ENCODE assay signal across 8 cellular contexts in the genomic region with DNA sequence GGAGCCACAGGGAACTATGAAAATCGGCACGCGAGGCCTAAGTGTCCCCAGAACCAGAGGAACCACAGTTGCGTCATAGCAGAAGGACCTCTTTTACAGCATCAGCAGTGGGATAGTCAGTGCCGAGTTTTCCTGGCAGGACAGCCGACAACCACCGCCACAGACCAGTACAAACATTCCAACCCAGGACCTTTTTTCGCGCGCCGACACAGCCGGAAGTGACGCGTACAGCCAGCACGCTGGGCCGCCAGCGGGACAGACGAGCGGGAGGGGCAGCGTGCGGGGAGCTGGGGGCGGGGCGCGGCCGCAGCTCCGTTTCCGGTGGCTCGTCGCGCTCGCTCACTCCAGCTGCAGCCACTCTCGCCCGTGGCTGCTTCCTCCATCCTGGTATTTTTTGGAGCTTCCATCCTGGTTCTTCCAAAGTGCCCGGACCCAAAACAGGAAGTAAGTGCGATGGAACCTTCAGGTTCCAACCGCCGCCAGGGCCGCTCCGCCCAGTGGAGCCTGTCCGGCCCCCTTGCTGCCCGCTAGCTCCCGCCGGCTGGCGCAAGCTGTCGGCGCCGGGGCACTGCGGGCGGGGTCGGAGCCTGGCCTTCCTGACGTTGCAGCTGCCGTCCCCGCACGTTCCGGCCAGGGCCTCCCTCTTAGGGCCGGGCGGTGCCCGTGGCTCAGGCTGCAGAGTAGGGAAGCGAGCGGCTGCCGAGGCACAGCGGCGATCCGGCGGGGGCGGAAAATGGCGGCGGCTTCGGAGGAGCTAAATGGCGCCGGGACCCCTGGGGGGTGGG. TPM values are rescaled to one million over a fixed set of nuclear protein-coding genes. Genes with fewer than 3 reads are reported as not detected.
A peak's percentile ranks its signal among the peaks of the same experiment; 100 is the strongest.
DNase-seq lines count a peak whose midpoint lies in the region; ATAC-seq and TF ChIP-seq lines count a peak whose summit lies in the region.

A gene with protein sequence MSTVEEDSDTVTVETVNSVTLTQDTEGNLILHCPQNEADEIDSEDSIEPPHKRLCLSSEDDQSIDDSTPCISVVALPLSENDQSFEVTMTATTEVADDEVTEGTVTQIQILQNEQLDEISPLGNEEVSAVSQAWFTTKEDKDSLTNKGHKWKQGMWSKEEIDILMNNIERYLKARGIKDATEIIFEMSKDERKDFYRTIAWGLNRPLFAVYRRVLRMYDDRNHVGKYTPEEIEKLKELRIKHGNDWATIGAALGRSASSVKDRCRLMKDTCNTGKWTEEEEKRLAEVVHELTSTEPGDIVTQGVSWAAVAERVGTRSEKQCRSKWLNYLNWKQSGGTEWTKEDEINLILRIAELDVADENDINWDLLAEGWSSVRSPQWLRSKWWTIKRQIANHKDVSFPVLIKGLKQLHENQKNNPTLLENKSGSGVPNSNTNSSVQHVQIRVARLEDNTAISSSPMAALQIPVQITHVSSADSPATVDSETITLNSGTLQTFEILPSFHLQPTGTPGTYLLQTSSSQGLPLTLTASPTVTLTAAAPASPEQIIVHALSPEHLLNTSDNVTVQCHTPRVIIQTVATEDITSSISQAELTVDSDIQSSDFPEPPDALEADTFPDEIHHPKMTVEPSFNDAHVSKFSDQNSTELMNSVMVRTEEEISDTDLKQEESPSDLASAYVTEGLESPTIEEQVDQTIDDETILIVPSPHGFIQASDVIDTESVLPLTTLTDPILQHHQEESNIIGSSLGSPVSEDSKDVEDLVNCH (plus strand): TSS at position 342 of the 785 bp plus-strand sequence. CDS start 12,489 bp downstream, outside the sequence.

- H3K9me3 Mint-ChIP-seq in activated naive CD8-positive, alpha-beta T cell treated with anti-CD3 and anti-CD28 coated beads, Interleukin-2, amount 10 ng/mL, durations not matched to agents 7 days and 5 days = no peaks in the 10 kb centered on the region

- intact Hi-C loops in Right ventricle myocardium inferior (cut with DNase I) (loop anchor here (5.0 to 10.0 kb wide), 4 partner anchors 65 to 722 kb away; a partner anchor contains a TSS), ovary (cut with DNase I) (loop anchor here in 2 of 4 donors (5.0 to 10.0 kb wide), 2 partner anchors 62 to 70 kb away; a partner anchor contains a TSS), thyroid gland (cut with DNase I) (loop anchor here (5.0 kb wide), 1 partner anchor 80 kb away; no protein-coding TSS in a partner anchor)

- no peaks in the 10 kb centered on the region for H3K27me3 Mint-ChIP-seq in activated naive CD8-positive, alpha-beta T cell treated with anti-CD3 and anti-CD28 coated beads, Interleukin-2, amount 10 ng/mL, durations not matched to agents 7 days and 5 days

- H3K9me3 ChIP-seq in SU-DHL-6 (ENCODE audit: insufficient read depth, low read length) (no peaks in the 10 kb centered on the region), ovary (no peaks in the 10 kb centered on the region), thyroid gland (no peaks in the 10 kb centered on the region)

- H3K27ac ChIP-seq in SU-DHL-6 (ENCODE audit: low read depth, low read length) = peak within 1 kb of the TSS; percentile 83
- peak within 1 kb of the TSS; percentile 92 to 96 for H3K27ac ChIP-seq in ovary
- peak within 1 kb of the TSS; percentile 96 to 99 (median 99) for H3K27ac ChIP-seq in thyroid gland

- H3F3A ChIP-seq in SU-DHL-6 (ENCODE audit: insufficient read depth) = peaks cover 23% of the 10 kb centered on the region

- no peak for TF ChIP-seq CTCF in SU-DHL-6 (IDR thresholded peaks at IDR 0.05; ENCODE audit: insufficient read depth, low read length, poor library complexity, severe bottlenecking)
- peak in 1 of 3 donors; percentile 24 for TF ChIP-seq CTCF in ovary (IDR thresholded peaks at IDR 0.05)
- TF ChIP-seq CTCF in thyroid gland (IDR thresholded peaks at IDR 0.05) = peak in 2 of 6 experiments; percentile 7 to 23

- peak within 1 kb of the TSS; percentile 92 for H2AFZ ChIP-seq in SU-DHL-6 (ENCODE audit: low read depth, low read length, severe bottlenecking)

- H3K4me3 Mint-ChIP-seq in activated naive CD8-positive, alpha-beta T cell treated with anti-CD3 and anti-CD28 coated beads, Interleukin-2, amount 10 ng/mL, durations not matched to agents 7 days and 5 days = peak within 1 kb of the TSS; percentile 92

- WGBS in ovary, 3 donors = 0 to 1% (median 0%) methylated on average over 67 to 71 of the region's 71 CpGs
- 0% methylated on average over 22 to 27 of the region's 71 CpGs for WGBS in thyroid gland, 2 donors

- TF ChIP-seq POLR2A in GM10847 (IDR thresholded peaks at IDR 0.05; ENCODE audit: extremely low read depth, insufficient read length) (peak; percentile 79), ovary (IDR thresholded peaks at IDR 0.05) (peak; percentile 63), thyroid gland (IDR thresholded peaks at IDR 0.05) (peak in 1 of 2 donors; percentile 87)

- H3K36me3 ChIP-seq in SU-DHL-6 (ENCODE audit: low read length) (peaks cover 37% of the 10 kb centered on the region), ovary (no peaks in the 10 kb centered on the region), thyroid gland (no peaks in the 10 kb centered on the region)

- peak within 1 kb of the TSS; percentile 95 for H3K4me2 ChIP-seq in SU-DHL-6 (ENCODE audit: low read depth, low read length, poor library complexity, severe bottlenecking)

- H3K36me3 Mint-ChIP-seq in activated naive CD8-positive, alpha-beta T cell treated with anti-CD3 and anti-CD28 coated beads, Interleukin-2, amount 10 ng/mL, durations not matched to agents 7 days and 5 days = peaks cover 16% of the 10 kb centered on the region

- peak; percentile 77 for DNase-seq in NCI-H128 (lab: John Stamatoyannopoulos, UW; ENCODE audit: unreplicated experiment)
- peak; percentile 87 for DNase-seq in activated naive CD8-positive, alpha-beta T cell treated with anti-CD3 and anti-CD28 coated beads, Interleukin-2, amount 10 ng/mL, durations not matched to agents 7 days and 5 days
- DNase-seq in Right ventricle myocardium inferior (ENCODE audit: missing footprints) = peak; percentile 97
- DNase-seq in ovary = peak; percentile 92 to 97 (median 94)
- DNase-seq in thyroid gland = peak; percentile 95

- H3K9ac ChIP-seq in SU-DHL-6 (ENCODE audit: low read length) = peak within 1 kb of the TSS; percentile 93

- peak within 1 kb of the TSS; percentile 88 for H3K4me3 ChIP-seq in SU-DHL-6 (ENCODE audit: insufficient read depth, low read length, poor library complexity, severe bottlenecking)
- H3K4me3 ChIP-seq in ovary = peak within 1 kb of the TSS; percentile 97
- H3K4me3 ChIP-seq in thyroid gland (replicated peaks in 1 of 3) = peak within 1 kb of the TSS; percentile 35 to 90 (median 52)

- TF ChIP-seq EP300 in ovary (IDR thresholded peaks at IDR 0.05) = peak; percentile 8

- no peaks in the 10 kb centered on the region for H3K4me1 ChIP-seq in ovary (ENCODE audit: insufficient read depth)
- peaks cover 42 to 48% of the 10 kb centered on the region in 2 donors for H3K4me1 ChIP-seq in thyroid gland

- peaks cover 51% of the 10 kb centered on the region for H3K79me2 ChIP-seq in SU-DHL-6 (ENCODE audit: insufficient read depth, low read length)

- peaks cover 37% of the 10 kb centered on the region for H4K20me1 ChIP-seq in SU-DHL-6 (ENCODE audit: low read depth, low read length)

- ATAC-seq in HG02678 (IDR thresholded peaks at IDR 0.05; ENCODE audit: unreplicated experiment) (peak; percentile 85), Right ventricle myocardium inferior (peak; percentile 98)
- ATAC-seq in activated naive CD8-positive, alpha-beta T cell treated with anti-CD3 and anti-CD28 coated beads, Interleukin-2, amount 10 ng/mL, durations not matched to agents 7 days and 5 days (ENCODE audit: low read depth) = peak; percentile 86

- no peaks in the 10 kb centered on the region for H3K9me2 ChIP-seq in SU-DHL-6 (replicated peaks; ENCODE audit: insufficient read depth, low read length)

- H3K27ac Mint-ChIP-seq in activated naive CD8-positive, alpha-beta T cell treated with anti-CD3 and anti-CD28 coated beads, Interleukin-2, amount 10 ng/mL, durations not matched to agents 7 days and 5 days = peak within 1 kb of the TSS; percentile 92

- H3K27me3 ChIP-seq in SU-DHL-6 (ENCODE audit: low read length) (no peaks in the 10 kb centered on the region), ovary (no peaks in the 10 kb centered on the region), thyroid gland (no peaks in the 10 kb centered on the region)

- peaks cover 29% of the 10 kb centered on the region for H3K4me1 Mint-ChIP-seq in activated naive CD8-positive, alpha-beta T cell treated with anti-CD3 and anti-CD28 coated beads, Interleukin-2, amount 10 ng/mL, durations not matched to agents 7 days and 5 days

- POLR2A ChIA-PET in activated naive CD8-positive, alpha-beta T cell treated with anti-CD3 and anti-CD28 coated beads, Interleukin-2, amount 10 ng/mL, durations not matched to agents 7 days and 5 days (lab: Charles Lee) = interaction anchor here (0.7 to 3.8 kb wide), 14 partner anchors 8 to 1067 kb away, joined by 3 to 119 read pairs (median 4); a partner anchor contains a TSS

RNA-seq across cellular contexts. Expression of the gene that starts here (rescaled TPM):
- 100 to 1,000 TPM; 131 to 137 TPM for total RNA-seq in activated naive CD8-positive, alpha-beta T cell treated with anti-CD3 and anti-CD28 coated beads, Interleukin-2, amount 10 ng/mL, durations not matched to agents 7 days and 5 days
- total RNA-seq in Right ventricle myocardium inferior = 22.1 TPM
- 100 to 1,000 TPM in 1 of 7 donors, 10 to 100 TPM in 6; 59.9 to 107 (median 84.2) TPM for total RNA-seq in ovary
- 10 to 100 TPM; 38.2 to 64.5 TPM for polyA plus RNA-seq in ovary
- total RNA-seq in thyroid gland = 100 to 1,000 TPM; 125 to 174 (median 146) TPM

Comparison
In these comparisons a context has a peak if more than half of its experiments do, and no peak if none do; other contexts are left out.
1. Peak in every context shown above with its lines: DNase-seq, ATAC-seq, H3K4me3 ChIP-seq and H3K27ac ChIP-seq.